In genomic region chr13:77345150-77345780, GRCh38 we compare ENCODE assay signal across 8 cellular contexts. TPM values are rescaled to one million over a fixed set of nuclear protein-coding genes. Genes with fewer than 3 reads are reported as not detected.
A peak's percentile ranks its signal among the peaks of the same experiment; 100 is the strongest.
DNase-seq lines count a peak whose midpoint lies in the region; ATAC-seq and TF ChIP-seq lines count a peak whose summit lies in the region.

No MANE protein-coding gene starts in this region.

- BruUV-seq in PC-9 (replicated peaks; lab: Mats Ljungman, UMichigan): no TSS peak

- POLR2A ChIA-PET in CD4-positive, alpha-beta T cell (lab: Charles Lee): interaction anchor here (0.7 to 1.5 kb wide), 3 partner anchors 16 to 346 kb away, joined by 4 to 6 read pairs (median 6); partner anchors contain the start of gene MYCBP2
- POLR2A ChIA-PET in PC-9 (lab: Charles Lee; ENCODE audit: unreplicated experiment): no interaction called here

- no peaks in the 10 kb centered on the region for H3K9me3 ChIP-seq in CD4-positive, alpha-beta T cell (ENCODE audit: control insufficient read depth, low read length)
- H3K9me3 ChIP-seq in PC-9 (ENCODE audit: insufficient read depth, low read depth): no peaks in the 10 kb centered on the region
- H3K9me3 ChIP-seq in heart left ventricle: no peaks in the 10 kb centered on the region

- peak overlapping the region; percentile 65 for H3K27ac Mint-ChIP-seq in CD4-positive, alpha-beta T cell

- 75 to 84% (median 81%) methylated on average over 2 of the region's 2 CpGs for WGBS in heart left ventricle, 4 donors

- H3K4me1 ChIP-seq in PC-9 (replicated peaks; ENCODE audit: insufficient read depth): peaks cover 11% of the 10 kb centered on the region
- H3K4me1 ChIP-seq in heart left ventricle: peaks cover 0 to 15% (median 0%) of the 10 kb centered on the region in 12 donors

- H3K4me1 Mint-ChIP-seq in CD4-positive, alpha-beta T cell (ENCODE audit: low read depth): peaks cover 28% of the 10 kb centered on the region

- no peaks in the 10 kb centered on the region for H3K79me2 ChIP-seq in PC-9 (ENCODE audit: low read depth)

- no peaks in the 10 kb centered on the region for H3K9me2 ChIP-seq in PC-9 (ENCODE audit: insufficient read depth)

- TF ChIP-seq CTCF in CD4-positive, alpha-beta T cell (IDR thresholded peaks at IDR 0.05): no peak
- TF ChIP-seq CTCF in PC-9 (conservative IDR thresholded peaks at IDR 0.05) (no peak), heart left ventricle (IDR thresholded peaks at IDR 0.05) (no peak)

- no peak overlapping the region for H3K27ac ChIP-seq in CD4-positive, alpha-beta T cell (ENCODE audit: low read depth, low read length)
- H3K27ac ChIP-seq in PC-9 (no peak overlapping the region), heart left ventricle (no peak overlapping the region)

- no peak for TF ChIP-seq POLR2A in heart left ventricle (IDR thresholded peaks at IDR 0.05)

- H3K36me3 ChIP-seq in PC-9 (ENCODE audit: low read depth) (no peaks in the 10 kb centered on the region), heart left ventricle (no peaks in the 10 kb centered on the region)

- no peaks in the 10 kb centered on the region for H3K36me3 Mint-ChIP-seq in CD4-positive, alpha-beta T cell (ENCODE audit: low read depth)

- no peaks in the 10 kb centered on the region for H4K20me1 ChIP-seq in PC-9 (ENCODE audit: insufficient read depth)

- ATAC-seq in CD4-positive, alpha-beta T cell (ENCODE audit: poor library complexity): peak; percentile 71
- ATAC-seq in GM19395 (IDR thresholded peaks at IDR 0.05; ENCODE audit: unreplicated experiment): peak; percentile 67
- ATAC-seq in HG03432 (IDR thresholded peaks at IDR 0.05; ENCODE audit: unreplicated experiment): peak; percentile 70
- no peak for ATAC-seq in heart left ventricle

- H3F3A ChIP-seq in PC-9 (ENCODE audit: insufficient read depth, low read depth): no peaks in the 10 kb centered on the region

- H3K4me3 Mint-ChIP-seq in CD4-positive, alpha-beta T cell: peak overlapping the region; percentile 42

- H3K9me3 Mint-ChIP-seq in CD4-positive, alpha-beta T cell: no peaks in the 10 kb centered on the region

- H3K27me3 ChIP-seq in CD4-positive, alpha-beta T cell (ENCODE audit: control insufficient read depth, insufficient read depth, low read length): no peaks in the 10 kb centered on the region
- H3K27me3 ChIP-seq in PC-9 (ENCODE audit: insufficient read depth, low read depth) (no peaks in the 10 kb centered on the region), heart left ventricle (peaks cover 0 to under 1% (median 0%) of the 10 kb centered on the region in 9 donors)

- H3K4me3 ChIP-seq in PC-9 (no peak overlapping the region), heart left ventricle (no peak overlapping the region)

- CTCF ChIA-PET in CD4-positive, alpha-beta T cell (lab: Charles Lee): no interaction called here
- CTCF ChIA-PET in PC-9 (lab: Charles Lee): no interaction called here

- no peak for DNase-seq in CD4-positive, alpha-beta T cell
- peak in 1 of 2 experiments; percentile 36 for DNase-seq in PC-9
- no peak for DNase-seq in HCEC 1CT
- no peak for DNase-seq in HPDE6-E6E7 (ENCODE audit: extremely low spot score)
- no peak for DNase-seq in NCI-H524 (lab: John Stamatoyannopoulos, UW)
- DNase-seq in heart left ventricle: no peak

- no peaks in the 10 kb centered on the region for H3K27me3 Mint-ChIP-seq in CD4-positive, alpha-beta T cell

- H2AFZ ChIP-seq in PC-9: peak overlapping the region; percentile 33; the same call in 1 of the 2 replicates

- H3K4me2 ChIP-seq in PC-9: no peak overlapping the region

- intact Hi-C loops in CD4-positive, alpha-beta T cell (cut with DNase I, micrococcal nuclease): loop anchor here in 1 of 2 experiments (10.0 kb wide), 1 partner anchor 1310 kb away; the partner anchor contains the start of gene OBI1
- intact Hi-C loops in PC-9 (cut with micrococcal nuclease; ENCODE audit: unreplicated experiment) (no loop called here), heart left ventricle (cut with DNase I) (loop anchor here in 1 of 10 donors (2.0 kb wide), 1 partner anchor 70 kb away; no protein-coding TSS in a partner anchor)

RNA-seq across cellular contexts. Expression of gene MYCBP2, which starts 18.4 kb away (rescaled TPM):
- 100 to 1,000 TPM; 116 to 119 TPM for total RNA-seq in CD4-positive, alpha-beta T cell
- total RNA-seq in PC-9 (2021) (51.6 and 55.6 TPM in 2 replicates), heart left ventricle (10 to 100 TPM; 32.9 to 85.6 (median 64.9) TPM)
- polyA plus RNA-seq in heart left ventricle: 10 to 100 TPM; 15.7 to 30.7 TPM

Comparison
In these comparisons a context has a peak if more than half of its experiments do, and no peak if none do; other contexts are left out.
1. ATAC-seq: peak in CD4-positive, alpha-beta T cell (single experiment), GM19395 (single experiment) and HG03432 (single experiment); none in heart left ventricle (0 of 4).